Comparison of ENCODE assay signal across 8 cellular contexts in genomic region chr9:128128836-128129590, GRCh38. TPM values are rescaled to one million over a fixed set of nuclear protein-coding genes. Genes with fewer than 3 reads are reported as not detected.
DNase-seq lines count a peak whose midpoint lies in the region; ATAC-seq and TF ChIP-seq lines count a peak whose summit lies in the region.

No MANE protein-coding gene starts in this region.

- no peak overlapping the region for H3K18ac ChIP-seq in H9 (ENCODE audit: insufficient read length, low read depth, low read length)

- no peak overlapping the region for H3K23ac ChIP-seq in H9 (ENCODE audit: insufficient read length, low read depth, low read length)

- H3K79me2 ChIP-seq in H9 (ENCODE audit: insufficient read depth, low read length) = no peaks in the 10 kb centered on the region

- H3K4me2 ChIP-seq in H9 (ENCODE audit: insufficient read depth, insufficient read length, low read length) = peak overlapping the region; percentile 58

- no peak overlapping the region for H3K27ac Mint-ChIP-seq in H9
- peak overlapping the region; percentile 99 for H3K27ac Mint-ChIP-seq in activated B cell treated with CpG ODN at 0.5 μM for 24 hours

- no peaks in the 10 kb centered on the region for H3K79me1 ChIP-seq in H9 (ENCODE audit: insufficient read depth, low read depth, low read length, poor library complexity, severe bottlenecking)

- no peak overlapping the region for H2AK5ac ChIP-seq in H9 (ENCODE audit: insufficient read length, low read length)

- no peak overlapping the region for H2BK20ac ChIP-seq in H9 (ENCODE audit: low read depth, low read length, poor library complexity, severe bottlenecking)

- DNase-seq in H9 (no peak), activated B cell treated with CpG ODN at 0.5 μM for 24 hours (no peak), heart right ventricle (peak in 1 of 2 donors; percentile 30), skeletal muscle cell (ENCODE audit: low read depth) (no peak), GDM1 (lab: John Stamatoyannopoulos, UW) (no peak), GM19240 (ENCODE audit: insufficient read length, low spot score) (no peak)

- H2AFZ ChIP-seq in H9 (ENCODE audit: low read length) = no peak overlapping the region

- H3K4ac ChIP-seq in H9 (ENCODE audit: low read depth, low read length) = no peak overlapping the region

- CTCF ChIA-PET in activated B cell treated with CpG ODN at 0.5 μM for 24 hours (lab: Charles Lee) = interaction anchor here (0.5 to 1.6 kb wide), 3 partner anchors 11 to 18 kb away, joined by 3 to 4 read pairs (median 4); no protein-coding TSS in a partner anchor

- intact Hi-C loops in activated B cell treated with CpG ODN at 0.5 μM for 24 hours (cut with micrococcal nuclease) (loop anchor here (1.0 to 10.0 kb wide), 9 partner anchors 14 to 952 kb away; partner anchors contain the start of genes BBLN, CIZ1, COQ4 and DOLPP1), heart right ventricle (cut with DNase I) (no loop called here)

- H3K36me3 Mint-ChIP-seq in H9 (ENCODE audit: insufficient read depth in 1 of 3, low read depth in 3 of 3) (peaks cover 9 to 23% (median 16%) of the 10 kb centered on the region in 3 experiments), activated B cell treated with CpG ODN at 0.5 μM for 24 hours (ENCODE audit: low read depth) (peaks cover 15% of the 10 kb centered on the region)

- 0 out of 2 replicates have a peak, but pooled peaks cover 3% of the 10 kb centered on the region for H3K27me3 ChIP-seq in H9 (ENCODE audit: insufficient read depth, low read length)
- H3K27me3 ChIP-seq in heart right ventricle = no peaks in the 10 kb centered on the region

- POLR2A ChIA-PET in activated B cell treated with CpG ODN at 0.5 μM for 24 hours (lab: Charles Lee) = interaction anchor here (0.8 to 2.7 kb wide), 15 partner anchors 12 to 595 kb away, joined by 3 to 20 read pairs (median 5); partner anchors contain the start of genes BBLN, DPM2, GOLGA2 and NAIF1

- ATAC-seq in activated B cell treated with CpG ODN at 0.5 μM for 24 hours (ENCODE audit: low read depth) (no peak), heart right ventricle (peak in 2 of 8 donors; percentile 0 to 8), HG02759 (IDR thresholded peaks at IDR 0.05; ENCODE audit: unreplicated experiment) (no peak), HG03378 (IDR thresholded peaks at IDR 0.05; ENCODE audit: unreplicated experiment) (no peak)

- H3K9ac ChIP-seq in H9 (ENCODE audit: extremely low read depth, insufficient read length, low read length) = no peak overlapping the region

- no peak overlapping the region for H2BK12ac ChIP-seq in H9 (ENCODE audit: insufficient read length, low read depth, low read length)

- H2BK5ac ChIP-seq in H9 (ENCODE audit: insufficient read length, low read length) = no peak overlapping the region

- no peak overlapping the region for H3K14ac ChIP-seq in H9 (ENCODE audit: insufficient read depth, low read length)

- WGBS in H9 (ENCODE audit: extremely low coverage, insufficient read length, low lambda C conversion rate) = no CpG with 5 or more reads among the region's 29 CpGs
- WGBS in heart right ventricle, 2 donors = 60 to 64% methylated on average over 29 of the region's 29 CpGs

- peak overlapping the region; percentile 94 to 97 for H3K4me3 Mint-ChIP-seq in H9
- H3K4me3 Mint-ChIP-seq in activated B cell treated with CpG ODN at 0.5 μM for 24 hours = peak overlapping the region; percentile 97

- no peak overlapping the region for H2BK15ac ChIP-seq in H9 (ENCODE audit: low read depth, low read length)

- no peaks in the 10 kb centered on the region for H3K9me3 ChIP-seq in H9 (ENCODE audit: control insufficient read depth, low read depth, low read length)
- peaks cover 0 to 9% (median 0%) of the 10 kb centered on the region in 11 donors for H3K9me3 ChIP-seq in heart right ventricle

- no peaks in the 10 kb centered on the region for H4K20me1 ChIP-seq in H9 (ENCODE audit: control insufficient read depth, insufficient read depth, insufficient read length)

- H3K4me1 Mint-ChIP-seq in H9 = peaks cover 13 to 16% of the 10 kb centered on the region in 2 experiments
- peaks cover 34% of the 10 kb centered on the region for H3K4me1 Mint-ChIP-seq in activated B cell treated with CpG ODN at 0.5 μM for 24 hours

- H3K27ac ChIP-seq in H9 (ENCODE audit: insufficient read length, low read depth, low read length) = no peak overlapping the region
- peak overlapping the region in 9 of 10 donors; percentile 94 to 99 (median 97) for H3K27ac ChIP-seq in heart right ventricle

- peaks cover 12% of the 10 kb centered on the region for H3K23me2 ChIP-seq in H9 (ENCODE audit: insufficient read length, low read depth, low read length, poor library complexity, severe bottlenecking)

- H3K56ac ChIP-seq in H9 (ENCODE audit: insufficient read length, low read depth, low read length) = no peak overlapping the region

- H4K8ac ChIP-seq in H9 (replicated peaks; ENCODE audit: insufficient read length, low read depth, low read length) = no peak overlapping the region

- H3K4me3 ChIP-seq in heart right ventricle (peak overlapping the region; percentile 55 to 100 (median 91)), skeletal muscle cell (ENCODE audit: low read depth, low read length) (peak overlapping the region; percentile 73)

- H4K5ac ChIP-seq in H9 (ENCODE audit: insufficient read length, low read depth, low read length) = no peak overlapping the region

- H3K36me3 ChIP-seq in heart right ventricle = peaks cover 0 to 14% (median 4%) of the 10 kb centered on the region in 9 donors

- H4K91ac ChIP-seq in H9 (ENCODE audit: insufficient read length, low read depth, low read length) = no peak overlapping the region

- peaks cover 9 to 12% of the 10 kb centered on the region in 2 experiments for H3K9me3 Mint-ChIP-seq in H9
- no peaks in the 10 kb centered on the region for H3K9me3 Mint-ChIP-seq in activated B cell treated with CpG ODN at 0.5 μM for 24 hours

- no peak overlapping the region for H2BK120ac ChIP-seq in H9 (ENCODE audit: low read depth, low read length, poor library complexity, severe bottlenecking)

- no peak overlapping the region for H3T11ph ChIP-seq in H9 (ENCODE audit: low read length)

- H3K4me1 ChIP-seq in H9 (ENCODE audit: insufficient read depth, low read length) (no peaks in the 10 kb centered on the region), heart right ventricle (peaks cover 13 to 49% (median 31%) of the 10 kb centered on the region in 9 donors)

- H3K27me3 Mint-ChIP-seq in H9 (ENCODE audit: low read depth) = peaks cover 45% of the 10 kb centered on the region
- H3K27me3 Mint-ChIP-seq in activated B cell treated with CpG ODN at 0.5 μM for 24 hours = peaks cover 3% of the 10 kb centered on the region

- no peak for TF ChIP-seq CTCF in H9 (conservative IDR thresholded peaks at IDR 0.05)
- no peak for TF ChIP-seq CTCF in activated B cell treated with CpG ODN at 0.5 μM for 24 hours (IDR thresholded peaks at IDR 0.05)
- TF ChIP-seq CTCF in heart right ventricle (IDR thresholded peaks at IDR 0.05) = no peak

RNA-seq across cellular contexts. Expression of gene PTGES2, which starts 1.5 kb away (rescaled TPM):
- total RNA-seq in H9 (2021) (60.4 and 63.9 TPM in 2 replicates), activated B cell treated with CpG ODN at 0.5 μM for 24 hours (86.7 and 89.2 TPM in 2 replicates), heart right ventricle (100 to 1,000 TPM; 117 to 166 (median 148) TPM)
- polyA plus RNA-seq in heart right ventricle = 100 to 1,000 TPM; 132 to 147 TPM

RNA-seq across cellular contexts. Expression of gene LCN2, which starts 20.2 kb away (rescaled TPM):
- total RNA-seq in H9 (2021) (not detected in 2 replicates), activated B cell treated with CpG ODN at 0.5 μM for 24 hours (not detected in 2 replicates), heart right ventricle (1 to 10 TPM in 1 of 10 donors, under 1 TPM in 4, not detected in 5; 0.34 to 2.7 (median 0.45) TPM)
- polyA plus RNA-seq in heart right ventricle = 1 to 10 TPM in 1 of 2 donors, under 1 TPM in 1; 0.62 to 1.5 TPM

RNA-seq across cellular contexts. Expression of gene BBLN, which starts 31.1 kb away (rescaled TPM):
- total RNA-seq in H9 (2021) = 72.5 and 74.9 TPM in 2 replicates
- total RNA-seq in activated B cell treated with CpG ODN at 0.5 μM for 24 hours = 47.7 and 53.6 TPM in 2 replicates
- total RNA-seq in heart right ventricle = 10 to 100 TPM; 29.5 to 58.2 (median 36.1) TPM
- polyA plus RNA-seq in heart right ventricle = 100 to 1,000 TPM in 1 of 2 donors, 10 to 100 TPM in 1; 70.2 to 159 TPM
